ENCODE assay signal across 15 cellular contexts in the genomic region with DNA sequence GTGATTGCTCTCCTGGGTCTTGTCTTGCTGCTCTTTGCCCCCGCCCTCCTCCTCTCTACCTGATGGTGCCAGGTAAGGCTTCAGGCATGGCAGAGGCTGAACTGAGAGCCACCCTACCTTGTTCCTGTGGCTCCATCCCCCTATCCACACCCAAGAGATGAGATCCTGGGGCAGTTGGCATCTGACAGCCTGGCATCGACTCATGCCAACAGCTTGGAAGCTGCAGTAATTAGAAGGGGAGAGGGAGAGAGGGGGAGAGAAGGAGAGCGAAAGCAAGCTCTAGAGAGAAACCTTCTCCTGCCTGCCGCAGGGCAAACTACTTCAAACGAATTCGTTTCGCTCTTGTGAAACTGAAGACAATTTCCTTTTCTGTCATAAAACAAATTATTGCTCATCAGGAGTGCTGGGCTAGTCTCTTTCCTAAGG. TPM values are rescaled to one million over a fixed set of nuclear protein-coding genes. Genes with fewer than 3 reads are reported as not detected.
DNase-seq lines count a peak whose midpoint lies in the region; ATAC-seq and TF ChIP-seq lines count a peak whose summit lies in the region.
"Had no signal": no experiment of that assay in that cellular context is flagged by ENCODE, and none has a peak within 500 bp of the region (broad histone marks: within the 10 kb centered on the region; RNA-seq: fewer than 3 reads in every experiment).

No MANE protein-coding gene starts in this region.

- peak overlapping the region; percentile 4; the same call in 1 of the 2 replicates for H3K4me3 ChIP-seq in Jurkat, Clone E6-1 (ENCODE audit: low read length)
- H3K4me3 ChIP-seq in SK-N-SH (ENCODE audit: low read depth in 2 of 2, low read length in 1 of 2) = no peak overlapping the region
- H3K4me3 ChIP-seq: GM23338, SJSA1 had no signal

- no peaks in the 10 kb centered on the region for H3K36me3 ChIP-seq in SK-N-SH (replicated peaks in 1 of 2; ENCODE audit: control insufficient read depth in 1 of 2, insufficient read depth in 2 of 2, low read length in 1 of 2)
- H3K36me3 ChIP-seq: SJSA1 had no signal

- no peak for TF ChIP-seq RAD21 in SK-N-SH (IDR thresholded peaks at IDR 0.05; ENCODE audit: low read length)

- WGBS in SK-N-SH (ENCODE audit: low lambda C conversion rate) = 42% methylated on average over 7 of the region's 7 CpGs

- no peaks in the 10 kb centered on the region for H3K9me3 ChIP-seq in T-helper 17 cell (ENCODE audit: control insufficient read depth, low read length, poor library complexity, severe bottlenecking)
- no peaks in the 10 kb centered on the region for H3K9me3 ChIP-seq in SK-N-SH

- no peak overlapping the region for H3K9ac ChIP-seq in SK-N-SH

- H3K27ac Mint-ChIP-seq in activated CD4-positive, alpha-beta T cell treated with anti-CD3 and anti-CD28 coated beads, Interleukin-2, amount 10 ng/mL, durations not matched to agents 24 days and 14 days = no peak overlapping the region
- H3K27ac Mint-ChIP-seq in T-helper 17 cell (no peak overlapping the region), mesothelial cell of epicardium (peak overlapping the region; percentile 74)
- H3K27ac Mint-ChIP-seq: activated naive CD8-positive, alpha-beta T cell treated with anti-CD3 and anti-CD28 coated beads for 36 hours; GM23338 had no signal

- H3F3A ChIP-seq in SK-N-SH (replicated peaks; ENCODE audit: insufficient read depth) = no peaks in the 10 kb centered on the region

- H4K20me1 ChIP-seq in SK-N-SH (ENCODE audit: insufficient read depth) = no peaks in the 10 kb centered on the region

- no peaks in the 10 kb centered on the region for H3K9me2 ChIP-seq in SK-N-SH

- H3K4me3 Mint-ChIP-seq in activated CD4-positive, alpha-beta T cell treated with anti-CD3 and anti-CD28 coated beads, Interleukin-2, amount 10 ng/mL, durations not matched to agents 24 days and 14 days = peak overlapping the region; percentile 9
- H3K4me3 Mint-ChIP-seq in T-helper 17 cell = peak overlapping the region; percentile 45
- H3K4me3 Mint-ChIP-seq in mesothelial cell of epicardium = peak overlapping the region; percentile 31
- H3K4me3 Mint-ChIP-seq: activated naive CD8-positive, alpha-beta T cell treated with anti-CD3 and anti-CD28 coated beads for 36 hours; GM23338 had no signal

- H3K36me3 Mint-ChIP-seq in activated CD4-positive, alpha-beta T cell treated with anti-CD3 and anti-CD28 coated beads, Interleukin-2, amount 10 ng/mL, durations not matched to agents 24 days and 14 days (ENCODE audit: low read depth) = no peaks in the 10 kb centered on the region
- H3K36me3 Mint-ChIP-seq in T-helper 17 cell (ENCODE audit: low read depth) (peaks cover 2% of the 10 kb centered on the region), mesothelial cell of epicardium (no peaks in the 10 kb centered on the region)
- H3K36me3 Mint-ChIP-seq: activated naive CD8-positive, alpha-beta T cell treated with anti-CD3 and anti-CD28 coated beads for 36 hours had no signal

- ATAC-seq in T-helper 17 cell = no peak
- ATAC-seq in GM21360 (IDR thresholded peaks at IDR 0.05; ENCODE audit: unreplicated experiment) = no peak
- ATAC-seq: GM23338 had no signal

- H3K9me3 Mint-ChIP-seq in activated CD4-positive, alpha-beta T cell treated with anti-CD3 and anti-CD28 coated beads, Interleukin-2, amount 10 ng/mL, durations not matched to agents 24 days and 14 days = no peaks in the 10 kb centered on the region
- peaks cover 3% of the 10 kb centered on the region for H3K9me3 Mint-ChIP-seq in mesothelial cell of epicardium
- H3K9me3 Mint-ChIP-seq: activated naive CD8-positive, alpha-beta T cell treated with anti-CD3 and anti-CD28 coated beads for 36 hours; GM23338 had no signal

- H3K4me2 ChIP-seq in SK-N-SH = no peak overlapping the region; the same call in 1 of the 2 replicates
- H3K4me2 ChIP-seq: GM23338 had no signal

- H3K27ac ChIP-seq in SK-N-SH (ENCODE audit: low read depth in 2 of 2, low read length in 1 of 2) = no peak overlapping the region
- H3K27ac ChIP-seq: SJSA1 had no signal

- no peak for DNase-seq in activated CD4-positive, alpha-beta T cell treated with anti-CD3 and anti-CD28 coated beads, Interleukin-2, amount 10 ng/mL, durations not matched to agents 24 days and 14 days
- DNase-seq in activated CD4-positive, alpha-beta T cell treated with anti-CD3 and anti-CD28 coated beads, Interleukin-2, amount 50 U/mL, for 1 hour = no peak
- DNase-seq in Jurkat, Clone E6-1 (ENCODE audit: low read depth, low spot score) = peak; percentile 43
- DNase-seq in T-helper 17 cell (no peak), mesothelial cell of epicardium (ENCODE audit: low spot score in 2 of 2, unreplicated experiment in 2 of 2) (no peak), SK-N-SH (no peak), NCI-H510A (lab: John Stamatoyannopoulos, UW) (no peak)
- DNase-seq: activated naive CD8-positive, alpha-beta T cell treated with anti-CD3 and anti-CD28 coated beads for 36 hours; DMS53; erythroblast; hypothalamus; NCI-H524 treated with DMSO at 0.1 percent for 48 hours had no signal

- H3K27me3 Mint-ChIP-seq in activated CD4-positive, alpha-beta T cell treated with anti-CD3 and anti-CD28 coated beads, Interleukin-2, amount 10 ng/mL, durations not matched to agents 24 days and 14 days = peaks cover 23% of the 10 kb centered on the region
- H3K27me3 Mint-ChIP-seq in T-helper 17 cell (peaks cover 33% of the 10 kb centered on the region), mesothelial cell of epicardium (ENCODE audit: low read depth) (peaks cover 28% of the 10 kb centered on the region)

- H3K79me2 ChIP-seq in SK-N-SH (ENCODE audit: insufficient read depth) = no peaks in the 10 kb centered on the region

- peaks cover 12% of the 10 kb centered on the region for H3K4me1 Mint-ChIP-seq in activated CD4-positive, alpha-beta T cell treated with anti-CD3 and anti-CD28 coated beads, Interleukin-2, amount 10 ng/mL, durations not matched to agents 24 days and 14 days
- peaks cover 9% of the 10 kb centered on the region for H3K4me1 Mint-ChIP-seq in T-helper 17 cell
- H3K4me1 Mint-ChIP-seq in mesothelial cell of epicardium = peaks cover 34% of the 10 kb centered on the region

- no peak for TF ChIP-seq CTCF in mesothelial cell of epicardium (IDR thresholded peaks at IDR 0.05; ENCODE audit: unreplicated experiment)
- TF ChIP-seq CTCF in SK-N-SH (IDR thresholded peaks at IDR 0.05) = no peak

- CTCF ChIA-PET in SK-N-SH (lab: Yijun Ruan, JAX) = interaction anchor here (1.0 to 33.0 kb wide), 4 partner anchors 9 to 27 kb away, joined by 4 to 1447 read pairs (median 288); partner anchors contain the start of genes LRRC46, MRPL10, SCRN2 and SP2

- peaks cover 16% of the 10 kb centered on the region for H3K27me3 ChIP-seq in SK-N-SH (ENCODE audit: insufficient read depth)

- no peak overlapping the region for H2AFZ ChIP-seq in SK-N-SH (ENCODE audit: low read depth)
- H2AFZ ChIP-seq: GM23338 had no signal

- POLR2A ChIA-PET in SK-N-SH (lab: Yijun Ruan, JAX) = interaction anchor here (0.8 kb wide), 1 partner anchor 31 kb away, joined by 4 read pairs; the partner anchor contains the start of gene SP2

- intact Hi-C loops in activated CD4-positive, alpha-beta T cell treated with anti-CD3 and anti-CD28 coated beads, Interleukin-2, amount 10 ng/mL, durations not matched to agents 24 days and 14 days (cut with micrococcal nuclease) = no loop called here

- no peak for TF ChIP-seq EP300 in SK-N-SH (IDR thresholded peaks at IDR 0.05; ENCODE audit: borderline replicate concordance in 1 of 2, low read depth in 1 of 2, low read length in 1 of 2)

- H3K4me1 ChIP-seq in SK-N-SH (ENCODE audit: control insufficient read depth in 1 of 2, insufficient read depth in 2 of 2, low read depth in 1 of 2, low read length in 1 of 2) = peaks cover 0 to 5% of the 10 kb centered on the region in 2 experiments; a peak in 1 of 4 replicates

RNA-seq across cellular contexts. Expression of gene SP6, which starts 13.8 kb away (rescaled TPM):
- 0.05 TPM in 2 replicates for total RNA-seq in activated CD4-positive, alpha-beta T cell treated with anti-CD3 and anti-CD28 coated beads, Interleukin-2, amount 10 ng/mL, durations not matched to agents 24 days and 14 days
- polyA plus RNA-seq in Jurkat, Clone E6-1 (2012; ENCODE audit: insufficient read depth, insufficient read length) = not detected
- under 1 TPM; 0.20 to 0.21 TPM for total RNA-seq in T-helper 17 cell
- 15.9 to 17.6 TPM (median 16.0 TPM) in 3 replicates for total RNA-seq in mesothelial cell of epicardium
- 0.03 TPM in 2 replicates for polyA plus RNA-seq in SK-N-SH (2012; rRNA removed)
- polyA plus RNA-seq in SK-N-SH (2012; cell fraction: cytosol; rRNA removed) = 0.03 and 0.05 TPM in 2 replicates
- 0.06 and 0.09 TPM in 2 replicates for polyA plus RNA-seq in SK-N-SH (2012; cell fraction: nucleus; rRNA removed)
- total RNA-seq: activated naive CD8-positive, alpha-beta T cell treated with anti-CD3 and anti-CD28 coated beads for 36 hours; SJSA1 had no signal

RNA-seq across cellular contexts. Expression of gene SCRN2, which starts 23.7 kb away (rescaled TPM):
- 24.3 and 24.8 TPM in 2 replicates for total RNA-seq in activated CD4-positive, alpha-beta T cell treated with anti-CD3 and anti-CD28 coated beads, Interleukin-2, amount 10 ng/mL, durations not matched to agents 24 days and 14 days
- 50.8 TPM for polyA plus RNA-seq in Jurkat, Clone E6-1 (2012; ENCODE audit: insufficient read depth, insufficient read length)
- 10 to 100 TPM; 21.4 to 27.1 TPM for total RNA-seq in T-helper 17 cell
- total RNA-seq in mesothelial cell of epicardium = 49.7 to 50.7 TPM (median 50.7 TPM) in 3 replicates
- polyA plus RNA-seq in SK-N-SH (2012; rRNA removed) = 135 and 139 TPM in 2 replicates
- 62.5 and 80.7 TPM in 2 replicates for polyA plus RNA-seq in SK-N-SH (2012; cell fraction: cytosol; rRNA removed)
- 636 and 666 TPM in 2 replicates for polyA plus RNA-seq in SK-N-SH (2012; cell fraction: nucleus; rRNA removed)

RNA-seq across cellular contexts. Expression of gene SP2, which starts 31.2 kb away (rescaled TPM):
- 18.3 and 21.7 TPM in 2 replicates for total RNA-seq in activated CD4-positive, alpha-beta T cell treated with anti-CD3 and anti-CD28 coated beads, Interleukin-2, amount 10 ng/mL, durations not matched to agents 24 days and 14 days
- polyA plus RNA-seq in Jurkat, Clone E6-1 (2012; ENCODE audit: insufficient read depth, insufficient read length) = 12.6 TPM
- total RNA-seq in T-helper 17 cell = 10 to 100 TPM; 28.2 to 33.2 TPM
- total RNA-seq in mesothelial cell of epicardium = 17.0 to 18.0 TPM (median 17.0 TPM) in 3 replicates
- polyA plus RNA-seq in SK-N-SH (2012; rRNA removed) = 8.8 and 16.7 TPM in 2 replicates
- polyA plus RNA-seq in SK-N-SH (2012; cell fraction: cytosol; rRNA removed) = 9.3 and 14.3 TPM in 2 replicates
- 28.1 and 28.5 TPM in 2 replicates for polyA plus RNA-seq in SK-N-SH (2012; cell fraction: nucleus; rRNA removed)

RNA-seq across cellular contexts. Expression of gene LRRC46, which starts 33.3 kb away (rescaled TPM):
- total RNA-seq in activated CD4-positive, alpha-beta T cell treated with anti-CD3 and anti-CD28 coated beads, Interleukin-2, amount 10 ng/mL, durations not matched to agents 24 days and 14 days = 0.33 and 0.44 TPM in 2 replicates
- 3.5 TPM for polyA plus RNA-seq in Jurkat, Clone E6-1 (2012; ENCODE audit: insufficient read depth, insufficient read length)
- total RNA-seq in T-helper 17 cell (under 1 TPM; 0.90 to 0.99 TPM), mesothelial cell of epicardium (0.16 TPM in 1 of 3 replicates, not detected in the others)
- polyA plus RNA-seq in SK-N-SH (2012; rRNA removed) = 1.6 and 1.8 TPM in 2 replicates
- 0.86 and 0.89 TPM in 2 replicates for polyA plus RNA-seq in SK-N-SH (2012; cell fraction: cytosol; rRNA removed)
- 4.2 and 4.8 TPM in 2 replicates for polyA plus RNA-seq in SK-N-SH (2012; cell fraction: nucleus; rRNA removed)
- total RNA-seq: SJSA1 had no signal

RNA-seq across cellular contexts. Expression of gene MRPL10, which starts 33.5 kb away (rescaled TPM):
- total RNA-seq in activated CD4-positive, alpha-beta T cell treated with anti-CD3 and anti-CD28 coated beads, Interleukin-2, amount 10 ng/mL, durations not matched to agents 24 days and 14 days = 55.0 and 58.3 TPM in 2 replicates
- polyA plus RNA-seq in Jurkat, Clone E6-1 (2012; ENCODE audit: insufficient read depth, insufficient read length) = 32.1 TPM
- total RNA-seq in T-helper 17 cell (10 to 100 TPM; 82.3 to 90.2 TPM), mesothelial cell of epicardium (41.0 to 46.5 TPM (median 45.6 TPM) in 3 replicates)
- 133 and 136 TPM in 2 replicates for polyA plus RNA-seq in SK-N-SH (2012; rRNA removed)
- 87.3 and 111 TPM in 2 replicates for polyA plus RNA-seq in SK-N-SH (2012; cell fraction: cytosol; rRNA removed)
- polyA plus RNA-seq in SK-N-SH (2012; cell fraction: nucleus; rRNA removed) = 85.4 and 108 TPM in 2 replicates

Comparison
In these comparisons a context has a peak if more than half of its experiments do, and no peak if none do; other contexts are left out.
1. RNA of gene SP6, which starts 13.8 kb away (total RNA-seq): 15.9 to 17.6 TPM in mesothelial cell of epicardium; 0.20 to 0.21 TPM in T-helper 17 cell and 0.05 TPM in activated CD4-positive, alpha-beta T cell treated with anti-CD3 and anti-CD28 coated beads, Interleukin-2, amount 10 ng/mL, durations not matched to agents 24 days and 14 days; every median in the first group is over 10 times any median in the second.
2. Peak in every context shown above with its lines, with median percentiles within 50 percentile points of each other: H3K4me3 Mint-ChIP-seq.